7 cellular contexts compared by ENCODE assay signal in genomic region chr1:225651872-225652725, GRCh38.
A peak's percentile ranks its signal among the peaks of the same experiment; 100 is the strongest.
DNase-seq lines count a peak whose midpoint lies in the region; ATAC-seq and TF ChIP-seq lines count a peak whose summit lies in the region.

No MANE protein-coding gene starts in this region.

- TF ChIP-seq CTCF in GM12864 (IDR thresholded peaks at IDR 0.05; ENCODE audit: low read depth, low read length, missing control alignments), result no peak

- H3K27me3 ChIP-seq in adipocyte (replicated peaks; ENCODE audit: control insufficient read depth, insufficient read depth, low read length), result no peaks in the 10 kb centered on the region

- peak overlapping the region; percentile 97 for H3K9ac ChIP-seq in adipocyte (ENCODE audit: low read length)

- H3K9me3 ChIP-seq in adipocyte (ENCODE audit: control insufficient read depth, low read length), result no peaks in the 10 kb centered on the region

- H3K4me3 ChIP-seq in GM12864 (ENCODE audit: low read depth, low read length) (peak overlapping the region; percentile 49), adipocyte (ENCODE audit: low read length) (peak overlapping the region; percentile 99), iPS-11a (ENCODE audit: low read depth, low read length) (peak overlapping the region; percentile 73), skeletal muscle cell (ENCODE audit: low read depth, low read length) (peak overlapping the region; percentile 97)

- no peaks in the 10 kb centered on the region for H3K36me3 ChIP-seq in adipocyte (ENCODE audit: control insufficient read depth, insufficient read depth, low read length, severe bottlenecking)

- no peak for ATAC-seq in GM21390 (IDR thresholded peaks at IDR 0.05; ENCODE audit: unreplicated experiment)

- DNase-seq in GM12864 (ENCODE audit: low read depth), result no peak
- DNase-seq in NCI-H146 treated with DMSO at 0.1 percent for 48 hours (lab: John Stamatoyannopoulos, UW; ENCODE audit: unreplicated experiment), result peak; percentile 50
- peak; percentile 62 for DNase-seq in adipocyte (ENCODE audit: low read depth)
- DNase-seq in skeletal muscle cell (ENCODE audit: low read depth), result no peak
- no peak for DNase-seq in GF-D8 (lab: John Stamatoyannopoulos, UW)

- peaks cover 44% of the 10 kb centered on the region for H3K4me1 ChIP-seq in adipocyte (ENCODE audit: control insufficient read depth, insufficient read depth, low read length)

Comparison
In these comparisons a context has a peak if more than half of its experiments do, and no peak if none do; other contexts are left out.
1. DNase-seq: peak in NCI-H146 treated with DMSO at 0.1 percent for 48 hours (single experiment) and adipocyte (single experiment); none in GM12864 (single experiment), skeletal muscle cell (single experiment) and GF-D8 (single experiment).
2. H3K4me3 ChIP-seq: peak in every context shown above with its lines; median percentile 99 in adipocyte; 97 in skeletal muscle cell; 73 in iPS-11a; 49 in GM12864.